ENCODE assay signal across 12 cellular contexts in genomic region chr2:100611079-100612029, GRCh38.
"Had no signal": no experiment of that assay in that cellular context is flagged by ENCODE, and none has a peak within 500 bp of the region (broad histone marks: within the 10 kb centered on the region; RNA-seq: fewer than 3 reads in every experiment).

No MANE protein-coding gene starts in this region.

- H3K4me1 ChIP-seq: colonic mucosa, heart right ventricle, pancreas, spleen, testis had no signal

- H3K27me3 ChIP-seq: colonic mucosa, heart right ventricle, pancreas, testis, tibial nerve had no signal

- FAIRE-seq: endothelial cell of umbilical vein, frontal cortex, islet of Langerhans, pancreas had no signal

- H3K9me3 ChIP-seq: colonic mucosa, heart right ventricle, mucosa of descending colon, pancreas, spleen, testis, tibial nerve had no signal

- H3K4me3 ChIP-seq: colonic mucosa, heart right ventricle, mucosa of descending colon, pancreas, spleen, testis, tibial nerve had no signal

- H3K27ac ChIP-seq: colonic mucosa, heart right ventricle, pancreas, spleen, testis, tibial nerve had no signal

- H3K36me3 ChIP-seq: colonic mucosa, heart right ventricle, pancreas, spleen, tibial nerve had no signal

- DNase-seq: effector CD4-positive, alpha-beta T cell; spleen; stimulated activated CD4-positive, alpha-beta T cell treated with anti-CD3 and anti-CD28 coated beads, Interleukin-15, amount 100 ng/mL, for 24 hours had no signal
